In genomic region chr14:23571701-23572523, GRCh38 we compare ENCODE assay signal across 15 cellular contexts. TPM values are rescaled to one million over a fixed set of nuclear protein-coding genes. Genes with fewer than 3 reads are reported as not detected.
DNase-seq lines count a peak whose midpoint lies in the region; ATAC-seq, FAIRE-seq and TF ChIP-seq lines count a peak whose summit lies in the region.
"Had no signal": no experiment of that assay in that cellular context is flagged by ENCODE, and none has a peak within 500 bp of the region (broad histone marks: within the 10 kb centered on the region; RNA-seq: fewer than 3 reads in every experiment).

No MANE protein-coding gene starts in this region.

- H3K9me3 Mint-ChIP-seq in nephron, result no peaks in the 10 kb centered on the region
- H3K9me3 Mint-ChIP-seq in activated CD8-positive, alpha-beta memory T cell treated with anti-CD3 and anti-CD28 coated beads, Interleukin-2, amount 10 ng/mL, durations not matched to agents 7 days and 5 days (ENCODE audit: low read depth), result no peaks in the 10 kb centered on the region
- H3K9me3 Mint-ChIP-seq: activated T-cell treated with anti-CD3 and anti-CD28 coated beads, Interleukin-2, amount 50 U/mL, for 4 hours had no signal

- no peak overlapping the region for H3K4me2 ChIP-seq in Loucy (ENCODE audit: low read depth, low read length, poor library complexity, severe bottlenecking)

- H3K27ac ChIP-seq in dorsolateral prefrontal cortex, result peak overlapping the region in 50 of 59 donors; percentile 5 to 91 (median 58)
- H3K27ac ChIP-seq: breast epithelium, GM23248 had no signal

- no peaks in the 10 kb centered on the region for H3K9me3 ChIP-seq in Loucy (ENCODE audit: insufficient read depth, low read depth, low read length)
- H3K9me3 ChIP-seq: breast epithelium, mucosa of descending colon had no signal

- H3K4me3 Mint-ChIP-seq in nephron, result peak overlapping the region; percentile 1 to 49 (median 5)
- H3K4me3 Mint-ChIP-seq in activated CD8-positive, alpha-beta memory T cell treated with anti-CD3 and anti-CD28 coated beads, Interleukin-2, amount 10 ng/mL, durations not matched to agents 7 days and 5 days, result no peak overlapping the region
- H3K4me3 Mint-ChIP-seq: activated T-cell treated with anti-CD3 and anti-CD28 coated beads, Interleukin-2, amount 50 U/mL, for 4 hours had no signal

- peak; percentile 7 for DNase-seq in CD1c-positive myeloid dendritic cell (ENCODE audit: extremely low spot score)
- DNase-seq in dorsolateral prefrontal cortex, result no peak
- DNase-seq in H54 (ENCODE audit: insufficient read length, low spot score), result no peak
- no peak for DNase-seq in NOMO-1 treated with DMSO at 0.1 percent for 48 hours (lab: John Stamatoyannopoulos, UW; ENCODE audit: unreplicated experiment)
- DNase-seq in activated CD8-positive, alpha-beta memory T cell treated with anti-CD3 and anti-CD28 coated beads, Interleukin-2, amount 10 ng/mL, durations not matched to agents 7 days and 5 days, result no peak
- no peak for DNase-seq in COLO829 (ENCODE audit: low spot score)
- DNase-seq: activated CD4-positive, alpha-beta T cell treated with anti-CD3 and anti-CD28 coated beads, Interleukin-2, amount 50 U/mL, for 4 hours; activated T-cell treated with anti-CD3 and anti-CD28 coated beads, Interleukin-2, amount 50 U/mL, for 4 hours; effector CD4-positive, alpha-beta T cell; GM23248; mucosa of descending colon; NCI-H748 treated with DMSO at 0.1 percent for 48 hours had no signal

- H3K79me2 ChIP-seq in Loucy (ENCODE audit: insufficient read depth, low read length), result peaks cover 11% of the 10 kb centered on the region

- CTCF ChIA-PET in activated CD8-positive, alpha-beta memory T cell treated with anti-CD3 and anti-CD28 coated beads, Interleukin-2, amount 10 ng/mL, durations not matched to agents 7 days and 5 days (lab: Charles Lee), result interaction anchor here (1.0 to 2.2 kb wide), 4 partner anchors 9 to 95 kb away, joined by 3 to 7 read pairs (median 5); no protein-coding TSS in a partner anchor

- H3K36me3 ChIP-seq in Loucy (ENCODE audit: insufficient read depth, low read length), result no peaks in the 10 kb centered on the region
- H3K36me3 ChIP-seq: breast epithelium had no signal

- intact Hi-C loops in dorsolateral prefrontal cortex (cut with DNase I), result no loop called here

- no peak overlapping the region for H2AFZ ChIP-seq in Loucy (ENCODE audit: low read length)
- H2AFZ ChIP-seq: GM23248 had no signal

- peaks cover 8% of the 10 kb centered on the region; the same call in 1 of the 2 replicates for H3F3A ChIP-seq in Loucy (ENCODE audit: low read depth)

- H3K4me3 ChIP-seq in Loucy (ENCODE audit: low read length, poor library complexity, severe bottlenecking) (no peak overlapping the region), dorsolateral prefrontal cortex (peak overlapping the region in 3 of 59 donors; percentile 0 to 12 (median 4))
- H3K4me3 ChIP-seq: breast epithelium, GM23248, mucosa of descending colon had no signal

- H3K27me3 ChIP-seq in Loucy (ENCODE audit: insufficient read depth, low read length, poor library complexity, severe bottlenecking), result no peaks in the 10 kb centered on the region
- H3K27me3 ChIP-seq in dorsolateral prefrontal cortex, result peaks cover 0 to 22% (median 10%) of the 10 kb centered on the region in 45 donors

- peaks cover 46% of the 10 kb centered on the region for H3K4me1 Mint-ChIP-seq in nephron
- H3K4me1 Mint-ChIP-seq in activated CD8-positive, alpha-beta memory T cell treated with anti-CD3 and anti-CD28 coated beads, Interleukin-2, amount 10 ng/mL, durations not matched to agents 7 days and 5 days, result peaks cover 39% of the 10 kb centered on the region

- no peak for ATAC-seq in activated CD8-positive, alpha-beta memory T cell treated with anti-CD3 and anti-CD28 coated beads, Interleukin-2, amount 10 ng/mL, durations not matched to agents 7 days and 5 days
- ATAC-seq: activated T-cell treated with anti-CD3 and anti-CD28 coated beads, Interleukin-2, amount 50 U/mL, for 4 hours; mucosa of descending colon had no signal

- FAIRE-seq in H54 (lab: Jason Lieb, UNC), result no peak

- H3K4me1 ChIP-seq in Loucy (ENCODE audit: insufficient read depth, low read length, poor library complexity, severe bottlenecking), result peaks cover 30% of the 10 kb centered on the region

- peak overlapping the region; percentile 28 for H3K9ac ChIP-seq in Loucy (ENCODE audit: low read depth, low read length, poor library complexity, severe bottlenecking)
- H3K9ac ChIP-seq: GM23248 had no signal

- TF ChIP-seq POLR2A in H54 (IDR thresholded peaks at IDR 0.05; ENCODE audit: low read depth, low read length), result no peak

- no peaks in the 10 kb centered on the region for H3K9me2 ChIP-seq in Loucy (replicated peaks; ENCODE audit: low read depth, low read length)

- H4K20me1 ChIP-seq in Loucy (ENCODE audit: insufficient read depth, low read length, poor library complexity, severe bottlenecking), result peaks cover 2% of the 10 kb centered on the region

- peaks cover 40% of the 10 kb centered on the region for H3K27me3 Mint-ChIP-seq in nephron (ENCODE audit: low read depth)
- H3K27me3 Mint-ChIP-seq in activated CD8-positive, alpha-beta memory T cell treated with anti-CD3 and anti-CD28 coated beads, Interleukin-2, amount 10 ng/mL, durations not matched to agents 7 days and 5 days, result peaks cover 17% of the 10 kb centered on the region

- no peak for TF ChIP-seq CTCF in Loucy (conservative IDR thresholded peaks at IDR 0.05; ENCODE audit: low read length)
- no peak for TF ChIP-seq CTCF in dorsolateral prefrontal cortex (IDR thresholded peaks at IDR 0.05 in 54 of 56, conservative IDR thresholded peaks at IDR 0.05 in 2 of 56; ENCODE audit: low read depth in 1 of 56, partially characterized antibody in 56 of 56)
- TF ChIP-seq CTCF in nephron (IDR thresholded peaks at IDR 0.05; ENCODE audit: unreplicated experiment in 3 of 3), result no peak

- peaks cover 17% of the 10 kb centered on the region for H3K36me3 Mint-ChIP-seq in nephron (ENCODE audit: low read depth)
- no peaks in the 10 kb centered on the region for H3K36me3 Mint-ChIP-seq in activated CD8-positive, alpha-beta memory T cell treated with anti-CD3 and anti-CD28 coated beads, Interleukin-2, amount 10 ng/mL, durations not matched to agents 7 days and 5 days

- peak overlapping the region; percentile 38 to 84 (median 55) for H3K27ac Mint-ChIP-seq in nephron
- H3K27ac Mint-ChIP-seq in activated CD8-positive, alpha-beta memory T cell treated with anti-CD3 and anti-CD28 coated beads, Interleukin-2, amount 10 ng/mL, durations not matched to agents 7 days and 5 days, result no peak overlapping the region

RNA-seq across cellular contexts. Expression of gene AP1G2, which starts 4.3 kb away (rescaled TPM):
- 100 to 1,000 TPM in 99 of 120 experiments, 10 to 100 TPM in 21; 48.8 to 291 (median 147) TPM for total RNA-seq in dorsolateral prefrontal cortex
- 100 to 1,000 TPM; 222 to 294 TPM for total RNA-seq in activated CD8-positive, alpha-beta memory T cell treated with anti-CD3 and anti-CD28 coated beads, Interleukin-2, amount 10 ng/mL, durations not matched to agents 7 days and 5 days

RNA-seq across cellular contexts. Expression of gene JPH4, which starts 6.7 kb away (rescaled TPM):
- 100 to 1,000 TPM in 119 of 120 experiments, 10 to 100 TPM in 1; 61.3 to 302 (median 213) TPM for total RNA-seq in dorsolateral prefrontal cortex
- under 1 TPM in 1 of 2 experiments, not detected in 1; 0.77 TPM for total RNA-seq in activated CD8-positive, alpha-beta memory T cell treated with anti-CD3 and anti-CD28 coated beads, Interleukin-2, amount 10 ng/mL, durations not matched to agents 7 days and 5 days
- total RNA-seq: GM23248 had no signal

RNA-seq across cellular contexts. Expression of gene THTPA, which starts 15.8 kb away (rescaled TPM):
- total RNA-seq in dorsolateral prefrontal cortex, result 10 to 100 TPM; 20.2 to 54.1 (median 34.9) TPM
- 10 to 100 TPM; 13.5 to 15.6 TPM for total RNA-seq in activated CD8-positive, alpha-beta memory T cell treated with anti-CD3 and anti-CD28 coated beads, Interleukin-2, amount 10 ng/mL, durations not matched to agents 7 days and 5 days

RNA-seq across cellular contexts. Expression of gene ZFHX2, which starts 20.3 kb away (rescaled TPM):
- 10 to 100 TPM; 11.8 to 39.5 (median 21.5) TPM for total RNA-seq in dorsolateral prefrontal cortex
- 1 to 10 TPM; 1.8 to 2.7 TPM for total RNA-seq in activated CD8-positive, alpha-beta memory T cell treated with anti-CD3 and anti-CD28 coated beads, Interleukin-2, amount 10 ng/mL, durations not matched to agents 7 days and 5 days

Comparison
In these comparisons a context has a peak if more than half of its experiments do, and no peak if none do; other contexts are left out.
1. RNA of gene JPH4, which starts 6.7 kb away (total RNA-seq): 61.3 to 302 TPM in dorsolateral prefrontal cortex; 0.77 TPM in activated CD8-positive, alpha-beta memory T cell treated with anti-CD3 and anti-CD28 coated beads, Interleukin-2, amount 10 ng/mL, durations not matched to agents 7 days and 5 days; every median in the first group is over 10 times any median in the second.